In the genomic region with DNA sequence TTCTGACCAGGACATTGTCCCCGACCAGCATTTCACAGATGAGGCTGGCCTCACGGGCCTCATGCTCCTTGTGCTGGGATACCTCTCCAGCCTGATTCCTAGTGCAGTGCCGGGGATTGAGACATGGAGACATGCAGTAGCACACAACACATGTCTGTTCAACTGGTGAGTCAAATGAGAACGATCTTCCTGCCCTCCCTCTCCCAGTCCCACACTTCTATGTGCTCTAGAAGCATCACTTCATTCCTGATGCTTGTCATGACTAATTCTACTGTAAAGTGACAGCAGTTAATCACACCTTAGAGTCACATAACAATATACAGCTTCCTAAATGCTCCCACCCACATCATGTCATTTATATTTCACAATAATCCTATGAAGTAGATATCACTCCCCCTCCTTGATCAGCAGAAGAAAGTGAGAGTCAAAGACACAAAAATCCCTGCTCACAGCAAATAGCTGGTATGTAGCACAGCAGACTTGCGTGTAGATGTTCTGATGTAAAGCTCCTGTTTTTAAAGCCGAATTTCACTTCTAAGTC, we compare ENCODE assay signal across 28 cellular contexts.
DNase-seq lines count a peak whose midpoint lies in the region; ATAC-seq and TF ChIP-seq lines count a peak whose summit lies in the region.
"Had no signal": no experiment of that assay in that cellular context is flagged by ENCODE, and none has a peak within 500 bp of the region (broad histone marks: within the 10 kb centered on the region; RNA-seq: fewer than 3 reads in every experiment).

No MANE protein-coding gene starts in this region.

- H3K4me3 Mint-ChIP-seq in type B pancreatic cell, result no peak overlapping the region
- H3K4me3 Mint-ChIP-seq: activated CD4-positive, alpha-beta T cell treated with anti-CD3 and anti-CD28 coated beads, Interleukin-2, amount 10 ng/mL, durations not matched to agents 24 days and 14 days; activated naive CD8-positive, alpha-beta T cell treated with anti-CD3 and anti-CD28 coated beads, Interleukin-2, amount 10 ng/mL, durations not matched to agents 7 days and 5 days; CD8-positive, alpha-beta T cell; H9; natural killer cell treated with Interleukin-12 subunit alpha and Interleukin-12 subunit beta and Interleukin-15 and Interleukin-18, amount 100 ng/mL, for 72 hours had no signal

- no peak overlapping the region for H3K27ac Mint-ChIP-seq in type B pancreatic cell
- H3K27ac Mint-ChIP-seq: activated CD4-positive, alpha-beta T cell treated with anti-CD3 and anti-CD28 coated beads, Interleukin-2, amount 10 ng/mL, durations not matched to agents 24 days and 14 days; activated naive CD8-positive, alpha-beta T cell treated with anti-CD3 and anti-CD28 coated beads, Interleukin-2, amount 10 ng/mL, durations not matched to agents 7 days and 5 days; CD8-positive, alpha-beta T cell; H9; natural killer cell treated with Interleukin-12 subunit alpha and Interleukin-12 subunit beta and Interleukin-15 and Interleukin-18, amount 100 ng/mL, for 72 hours had no signal

- peaks cover 7% of the 10 kb centered on the region for H3K4me1 ChIP-seq in foreskin keratinocyte
- H3K4me1 ChIP-seq: spleen had no signal

- H3K27ac ChIP-seq in foreskin keratinocyte, result no peak overlapping the region
- H3K27ac ChIP-seq: heart left ventricle, lower lobe of right lung, spleen, upper lobe of right lung had no signal

- H3K9me3 Mint-ChIP-seq in type B pancreatic cell, result no peaks in the 10 kb centered on the region
- H3K9me3 Mint-ChIP-seq: activated CD4-positive, alpha-beta T cell treated with anti-CD3 and anti-CD28 coated beads, Interleukin-2, amount 10 ng/mL, durations not matched to agents 24 days and 14 days; activated naive CD8-positive, alpha-beta T cell treated with anti-CD3 and anti-CD28 coated beads, Interleukin-2, amount 10 ng/mL, durations not matched to agents 7 days and 5 days; CD8-positive, alpha-beta T cell; H9; natural killer cell treated with Interleukin-12 subunit alpha and Interleukin-12 subunit beta and Interleukin-15 and Interleukin-18, amount 100 ng/mL, for 72 hours had no signal

- no peaks in the 10 kb centered on the region for H3K4me1 Mint-ChIP-seq in type B pancreatic cell (ENCODE audit: unreplicated experiment)
- H3K4me1 Mint-ChIP-seq: activated naive CD8-positive, alpha-beta T cell treated with anti-CD3 and anti-CD28 coated beads, Interleukin-2, amount 10 ng/mL, durations not matched to agents 7 days and 5 days had no signal

- TF ChIP-seq CTCF in foreskin keratinocyte (conservative IDR thresholded peaks at IDR 0.05) (no peak), type B pancreatic cell (conservative IDR thresholded peaks at IDR 0.05) (no peak)

- DNase-seq in NCI-H1694 (lab: John Stamatoyannopoulos, UW) (peak; percentile 11), NCI-H1694 treated with DMSO at 0.1 percent for 48 hours (lab: John Stamatoyannopoulos, UW) (no peak), foreskin keratinocyte (peak; percentile 68 to 81), type B pancreatic cell (ENCODE audit: extremely low spot score, unreplicated experiment) (no peak), foreskin melanocyte (no peak), T-helper 9 cell (no peak)
- no peak for DNase-seq in stimulated activated CD8-positive, alpha-beta memory T cell treated with anti-CD3 and anti-CD28 coated beads, Interleukin-4, amount 100 ng/mL, for 48 hours
- DNase-seq: 8988T; activated CD4-positive, alpha-beta T cell treated with anti-CD3 and anti-CD28 coated beads, Interleukin-2, amount 10 ng/mL, durations not matched to agents 24 days and 14 days; activated effector memory CD4-positive, alpha-beta T cell treated with anti-CD3 and anti-CD28 coated beads, Interleukin-2, amount 50 U/mL, for 16 hours; activated naive CD8-positive, alpha-beta T cell treated with anti-CD3 and anti-CD28 coated beads, Interleukin-2, amount 10 ng/mL, durations not matched to agents 7 days and 5 days; activated T-cell treated with anti-CD3 and anti-CD28 coated beads, Interleukin-2, amount 50 U/mL, for 1 hour; AML-193; CD8-positive, alpha-beta T cell; DMS153; H9; heart left ventricle; kidney glomerular epithelial cell; lower lobe of right lung; MG63; mucosa of descending colon; NCI-H446 treated with DMSO at 0.1 percent for 48 hours; NCI-H82; retina; spleen; upper lobe of right lung had no signal

- no peaks in the 10 kb centered on the region for H3K36me3 Mint-ChIP-seq in type B pancreatic cell
- H3K36me3 Mint-ChIP-seq: activated naive CD8-positive, alpha-beta T cell treated with anti-CD3 and anti-CD28 coated beads, Interleukin-2, amount 10 ng/mL, durations not matched to agents 7 days and 5 days; CD8-positive, alpha-beta T cell; natural killer cell treated with Interleukin-12 subunit alpha and Interleukin-12 subunit beta and Interleukin-15 and Interleukin-18, amount 100 ng/mL, for 72 hours had no signal

- no peaks in the 10 kb centered on the region for H3K27me3 ChIP-seq in foreskin keratinocyte
- H3K27me3 ChIP-seq: heart left ventricle, MG63, spleen, upper lobe of right lung had no signal

- peak; percentile 54 for ATAC-seq in SK-N-SH treated with all-trans-retinoic acid at 6 μM for 48 hours
- peak; percentile 94 for ATAC-seq in foreskin keratinocyte
- ATAC-seq: CD8-positive, alpha-beta T cell; heart left ventricle; lower lobe of right lung; mucosa of descending colon; upper lobe of right lung had no signal

- H3K27me3 Mint-ChIP-seq in type B pancreatic cell, result no peaks in the 10 kb centered on the region

TF ChIP-seq in SK-N-SH treated with all-trans-retinoic acid at 6 μM for 48 hours, 23 proteins besides CTCF, POLR2A, EP300 and RAD21 (continues in another document):
- TF ChIP-seq CSDC2 (CRISPR knock-in tag; IDR thresholded peaks at IDR 0.05) (no peak), ZNF565 (CRISPR knock-in tag; conservative IDR thresholded peaks at IDR 0.05; ENCODE audit: low read depth) (no peak), ZNF8 (CRISPR knock-in tag; IDR thresholded peaks at IDR 0.05) (no peak), POU6F1 (CRISPR knock-in tag; IDR thresholded peaks at IDR 0.05; ENCODE audit: borderline replicate concordance, low read depth) (no peak), TCF4 (CRISPR knock-in tag; IDR thresholded peaks at IDR 0.05; ENCODE audit: borderline replicate concordance) (no peak), PPARA (CRISPR knock-in tag; IDR thresholded peaks at IDR 0.05; ENCODE audit: borderline replicate concordance) (no peak), ISL1 (CRISPR knock-in tag; IDR thresholded peaks at IDR 0.05) (no peak), TSHZ2 (CRISPR knock-in tag; IDR thresholded peaks at IDR 0.05) (no peak), TOX (CRISPR knock-in tag; IDR thresholded peaks at IDR 0.05; ENCODE audit: borderline replicate concordance) (no peak), ZFP3 (CRISPR knock-in tag; IDR thresholded peaks at IDR 0.05) (no peak), RARB (CRISPR knock-in tag; IDR thresholded peaks at IDR 0.05) (no peak), SNAI2 (CRISPR knock-in tag; IDR thresholded peaks at IDR 0.05) (no peak)
- TF ChIP-seq, protein P1, sequence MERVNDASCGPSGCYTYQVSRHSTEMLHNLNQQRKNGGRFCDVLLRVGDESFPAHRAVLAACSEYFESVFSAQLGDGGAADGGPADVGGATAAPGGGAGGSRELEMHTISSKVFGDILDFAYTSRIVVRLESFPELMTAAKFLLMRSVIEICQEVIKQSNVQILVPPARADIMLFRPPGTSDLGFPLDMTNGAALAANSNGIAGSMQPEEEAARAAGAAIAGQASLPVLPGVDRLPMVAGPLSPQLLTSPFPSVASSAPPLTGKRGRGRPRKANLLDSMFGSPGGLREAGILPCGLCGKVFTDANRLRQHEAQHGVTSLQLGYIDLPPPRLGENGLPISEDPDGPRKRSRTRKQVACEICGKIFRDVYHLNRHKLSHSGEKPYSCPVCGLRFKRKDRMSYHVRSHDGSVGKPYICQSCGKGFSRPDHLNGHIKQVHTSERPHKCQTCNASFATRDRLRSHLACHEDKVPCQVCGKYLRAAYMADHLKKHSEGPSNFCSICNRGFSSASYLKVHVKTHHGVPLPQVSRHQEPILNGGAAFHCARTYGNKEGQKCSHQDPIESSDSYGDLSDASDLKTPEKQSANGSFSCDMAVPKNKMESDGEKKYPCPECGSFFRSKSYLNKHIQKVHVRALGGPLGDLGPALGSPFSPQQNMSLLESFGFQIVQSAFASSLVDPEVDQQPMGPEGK (CRISPR knock-in tag; IDR thresholded peaks at IDR 0.05; ENCODE audit: borderline replicate concordance), result no peak

Comparison
In these comparisons a context has a peak if more than half of its experiments do, and no peak if none do; other contexts are left out.
1. DNase-seq: peak in NCI-H1694 (single experiment) and foreskin keratinocyte (2 of 2); none in NCI-H1694 treated with DMSO at 0.1 percent for 48 hours (single experiment), stimulated activated CD8-positive, alpha-beta memory T cell treated with anti-CD3 and anti-CD28 coated beads, Interleukin-4, amount 100 ng/mL, for 48 hours (single experiment), type B pancreatic cell (single experiment), foreskin melanocyte (single experiment) and T-helper 9 cell (single experiment).